In genomic region chr5:90514520-90514919, GRCh38 we compare ENCODE assay signal across 23 cellular contexts. TPM values are rescaled to one million over a fixed set of nuclear protein-coding genes. Genes with fewer than 3 reads are reported as not detected.
DNase-seq lines count a peak whose midpoint lies in the region; ATAC-seq, FAIRE-seq and TF ChIP-seq lines count a peak whose summit lies in the region.
"Had no signal": no experiment of that assay in that cellular context is flagged by ENCODE, and none has a peak within 500 bp of the region (broad histone marks: within the 10 kb centered on the region; RNA-seq: fewer than 3 reads in every experiment).

No MANE protein-coding gene starts in this region.

- intact Hi-C loops in HepG2 (cut with micrococcal nuclease; ENCODE audit: unreplicated experiment) = no loop called here

- H3K79me2 ChIP-seq in HepG2 (ENCODE audit: insufficient read depth, low read length) (no peaks in the 10 kb centered on the region), trophoblast cell (ENCODE audit: control insufficient read depth, insufficient read depth, low read length, poor library complexity) (no peaks in the 10 kb centered on the region)

- DNase-seq in activated naive CD4-positive, alpha-beta T cell treated with anti-CD3 and anti-CD28 coated beads, Interleukin-2, amount 50 U/mL, for 72 hours (ENCODE audit: low spot score in 2 of 2) = no peak
- no peak for DNase-seq in central memory CD8-positive, alpha-beta T cell (ENCODE audit: low spot score in 2 of 2)
- DNase-seq in HepG2 (ENCODE audit: low spot score) = no peak
- no peak for DNase-seq in trophoblast cell
- no peak for DNase-seq in COLO668 (lab: John Stamatoyannopoulos, UW; ENCODE audit: unreplicated experiment)
- DNase-seq in ecto neural progenitor cell (ENCODE audit: low spot score) = no peak
- DNase-seq: 8988T; ACHN; BE2C; C1 segment of cervical spinal cord; Calu3; CD4-positive, alpha-beta memory T cell; CD4-positive, CD25-positive, alpha-beta regulatory T cell; CD8-positive, alpha-beta memory T cell; DMS79 treated with DMSO at 0.1 percent for 48 hours; GF-D8 had no signal

- H3K36me3 ChIP-seq in HepG2 (replicated peaks in 1 of 2; ENCODE audit: control insufficient read depth in 1 of 2, insufficient read depth in 2 of 2, low read length in 2 of 2) = 0 out of 5 replicates have a peak, but pooled peaks cover 0 to 1% of the 10 kb centered on the region in 2 experiments
- peaks cover 2% of the 10 kb centered on the region in 2 experiments for H3K36me3 ChIP-seq in trophoblast cell (ENCODE audit: control insufficient read depth in 1 of 2, insufficient read depth in 2 of 2, low read length in 2 of 2)

- no peak overlapping the region for H3K23ac ChIP-seq in trophoblast cell (ENCODE audit: low read length)

- H3K9me3 ChIP-seq in HepG2 (ENCODE audit: low read length) = no peaks in the 10 kb centered on the region
- H3K9me3 ChIP-seq in trophoblast cell (ENCODE audit: insufficient read depth, low read depth, low read length) = no peaks in the 10 kb centered on the region
- H3K9me3 ChIP-seq: BE2C, BLaER1, Caco-2 had no signal

- H3K4me3 ChIP-seq in HepG2 (replicated peaks in 1 of 3; ENCODE audit: insufficient read depth in 1 of 3, low read depth in 2 of 3, low read length in 3 of 3) (no peak overlapping the region), trophoblast cell (ENCODE audit: low read depth, low read length) (no peak overlapping the region)
- H3K4me3 ChIP-seq: BLaER1 had no signal

- no peaks in the 10 kb centered on the region for H3K27me3 Mint-ChIP-seq in activated naive CD4-positive, alpha-beta T cell treated with anti-CD3 and anti-CD28 coated beads, Interleukin-2, amount 50 U/mL, for 24 hours
- H3K27me3 Mint-ChIP-seq in central memory CD8-positive, alpha-beta T cell = no peaks in the 10 kb centered on the region
- H3K27me3 Mint-ChIP-seq: CD4-positive, alpha-beta memory T cell; CD4-positive, CD25-positive, alpha-beta regulatory T cell; CD8-positive, alpha-beta memory T cell had no signal

- H4K8ac ChIP-seq in trophoblast cell (ENCODE audit: low read depth, low read length) = no peak overlapping the region

- H4K12ac ChIP-seq in trophoblast cell (ENCODE audit: low read depth, low read length) = peak overlapping the region; percentile 43

- H3K36me3 Mint-ChIP-seq in activated naive CD4-positive, alpha-beta T cell treated with anti-CD3 and anti-CD28 coated beads, Interleukin-2, amount 50 U/mL, for 24 hours = peaks cover 12% of the 10 kb centered on the region
- H3K36me3 Mint-ChIP-seq in activated naive CD4-positive, alpha-beta T cell treated with anti-CD3 and anti-CD28 coated beads, Interleukin-2, amount 50 U/mL, for 72 hours = peaks cover 13 to 15% of the 10 kb centered on the region in 2 donors
- peaks cover 14% of the 10 kb centered on the region for H3K36me3 Mint-ChIP-seq in central memory CD8-positive, alpha-beta T cell (ENCODE audit: insufficient read depth)

- H2BK120ac ChIP-seq in trophoblast cell (ENCODE audit: insufficient read depth, low read length, poor library complexity) = no peak overlapping the region

- H3K27ac Mint-ChIP-seq in activated naive CD4-positive, alpha-beta T cell treated with anti-CD3 and anti-CD28 coated beads, Interleukin-2, amount 50 U/mL, for 24 hours = peak overlapping the region; percentile 24
- no peak overlapping the region for H3K27ac Mint-ChIP-seq in activated naive CD4-positive, alpha-beta T cell treated with anti-CD3 and anti-CD28 coated beads, Interleukin-2, amount 50 U/mL, for 72 hours
- H3K27ac Mint-ChIP-seq in central memory CD8-positive, alpha-beta T cell (ENCODE audit: low read depth) = peak overlapping the region; percentile 72
- H3K27ac Mint-ChIP-seq: CD14-positive monocyte; CD4-positive, alpha-beta memory T cell; CD4-positive, CD25-positive, alpha-beta regulatory T cell had no signal

- H2BK5ac ChIP-seq in trophoblast cell (ENCODE audit: low read depth, low read length, poor library complexity) = no peak overlapping the region

- H2AK5ac ChIP-seq in trophoblast cell (ENCODE audit: low read length) = no peak overlapping the region

- H3K79me1 ChIP-seq in trophoblast cell (ENCODE audit: low read length) = no peaks in the 10 kb centered on the region

- H3K4me1 Mint-ChIP-seq in activated naive CD4-positive, alpha-beta T cell treated with anti-CD3 and anti-CD28 coated beads, Interleukin-2, amount 50 U/mL, for 24 hours = peaks cover 11% of the 10 kb centered on the region
- peaks cover 10% of the 10 kb centered on the region for H3K4me1 Mint-ChIP-seq in central memory CD8-positive, alpha-beta T cell
- H3K4me1 Mint-ChIP-seq: CD14-positive monocyte had no signal

- no peak overlapping the region for H3K9ac ChIP-seq in HepG2 (ENCODE audit: insufficient read depth, low read depth, low read length)
- H3K9ac ChIP-seq in trophoblast cell (ENCODE audit: low read length) = no peak overlapping the region
- H3K9ac ChIP-seq: BLaER1 had no signal

- no peaks in the 10 kb centered on the region for H4K20me1 ChIP-seq in HepG2 (ENCODE audit: insufficient read depth, low read length)
- H4K20me1 ChIP-seq: BLaER1 had no signal

- H3K18ac ChIP-seq in trophoblast cell (ENCODE audit: low read length) = no peak overlapping the region

- FAIRE-seq in HepG2 (lab: Jason Lieb, UNC) = no peak
- FAIRE-seq: D721Med, GM12891 had no signal

- H3K4ac ChIP-seq in trophoblast cell (ENCODE audit: low read depth, low read length) = no peak overlapping the region

- WGBS in HepG2 (ENCODE audit: low lambda C conversion rate) = 80% methylated on average over 3 of the region's 3 CpGs
- no CpG with 5 or more reads among the region's 3 CpGs for WGBS in trophoblast cell (ENCODE audit: extremely low coverage, insufficient coverage, insufficient read length)

- H3K4me1 ChIP-seq in HepG2 (ENCODE audit: insufficient read depth, low read length) = no peaks in the 10 kb centered on the region
- H3K4me1 ChIP-seq in trophoblast cell (ENCODE audit: control insufficient read depth in 1 of 2, insufficient read depth in 2 of 2, low read length in 2 of 2) = no peaks in the 10 kb centered on the region
- H3K4me1 ChIP-seq: BE2C had no signal

- no peak for TF ChIP-seq POLR2A in HepG2 (IDR thresholded peaks at IDR 0.05; ENCODE audit: insufficient read depth in 1 of 2, low read depth in 2 of 2, low read length in 2 of 2)

- H2BK12ac ChIP-seq in trophoblast cell (ENCODE audit: low read length) = no peak overlapping the region

- H3K27me3 ChIP-seq in HepG2 (ENCODE audit: control insufficient read depth in 1 of 2, insufficient read depth in 2 of 2, low read length in 2 of 2) = no peaks in the 10 kb centered on the region
- H3K27me3 ChIP-seq in trophoblast cell (ENCODE audit: insufficient read depth, low read length) = no peaks in the 10 kb centered on the region
- H3K27me3 ChIP-seq: BE2C, BLaER1 had no signal

- H3K9me3 Mint-ChIP-seq in activated naive CD4-positive, alpha-beta T cell treated with anti-CD3 and anti-CD28 coated beads, Interleukin-2, amount 50 U/mL, for 24 hours = no peaks in the 10 kb centered on the region
- no peaks in the 10 kb centered on the region for H3K9me3 Mint-ChIP-seq in activated naive CD4-positive, alpha-beta T cell treated with anti-CD3 and anti-CD28 coated beads, Interleukin-2, amount 50 U/mL, for 72 hours
- no peaks in the 10 kb centered on the region for H3K9me3 Mint-ChIP-seq in central memory CD8-positive, alpha-beta T cell
- H3K9me3 Mint-ChIP-seq: CD14-positive monocyte; CD4-positive, alpha-beta memory T cell; CD8-positive, alpha-beta memory T cell had no signal

- H2AFZ ChIP-seq in HepG2 (ENCODE audit: low read length) (no peak overlapping the region), trophoblast cell (ENCODE audit: insufficient read depth, low read length, poor library complexity) (no peak overlapping the region)

- in situ Hi-C loops in HepG2 (cut with HindIII; ENCODE audit: extremely low pct_ligation_motif_present, low pct_unique_long_range_greater_than_20kb) = no loop called here

- no peak for TF ChIP-seq EP300 in HepG2 (IDR thresholded peaks at IDR 0.05; ENCODE audit: low read depth in 2 of 2, low read length in 2 of 2)
- no peak for TF ChIP-seq EP300 in HepG2 (CRISPR knock-in tag; IDR thresholded peaks at IDR 0.05; ENCODE audit: borderline replicate concordance)

- no peak overlapping the region for H3K27ac ChIP-seq in HepG2 (ENCODE audit: extremely low read length, insufficient read depth, low read length)
- no peak overlapping the region for H3K27ac ChIP-seq in trophoblast cell (ENCODE audit: low read depth, low read length)
- H3K27ac ChIP-seq: BLaER1 had no signal

- H4K91ac ChIP-seq in trophoblast cell (ENCODE audit: low read depth, low read length) = no peak overlapping the region

- no peak for TF ChIP-seq CTCF in HepG2 (CRISPR knock-in tag; IDR thresholded peaks at IDR 0.05)

- H3K4me2 ChIP-seq in HepG2 (ENCODE audit: low read depth, low read length) (no peak overlapping the region), trophoblast cell (ENCODE audit: low read length) (no peak overlapping the region)
- H3K4me2 ChIP-seq: BLaER1 had no signal

- TF ChIP-seq RAD21 in HepG2 (CRISPR knock-in tag; IDR thresholded peaks at IDR 0.05) = no peak

- no peak overlapping the region for H3K14ac ChIP-seq in trophoblast cell (ENCODE audit: low read length)

- no peak for ATAC-seq in activated naive CD4-positive, alpha-beta T cell treated with anti-CD3 and anti-CD28 coated beads, Interleukin-2, amount 50 U/mL, for 72 hours
- ATAC-seq in central memory CD8-positive, alpha-beta T cell (replicated peaks; ENCODE audit: extremely low read depth, poor library complexity, severe bottlenecking) = no peak
- ATAC-seq in HepG2 (no peak), HG03045 (IDR thresholded peaks at IDR 0.05; ENCODE audit: unreplicated experiment) (no peak)

- no peak overlapping the region for H3K4me3 Mint-ChIP-seq in activated naive CD4-positive, alpha-beta T cell treated with anti-CD3 and anti-CD28 coated beads, Interleukin-2, amount 50 U/mL, for 24 hours
- H3K4me3 Mint-ChIP-seq in central memory CD8-positive, alpha-beta T cell = no peak overlapping the region
- H3K4me3 Mint-ChIP-seq: CD14-positive monocyte; CD4-positive, alpha-beta memory T cell; CD4-positive, CD25-positive, alpha-beta regulatory T cell; CD8-positive, alpha-beta memory T cell had no signal

- CTCF ChIA-PET in HepG2 (lab: Yijun Ruan, JAX; ENCODE audit: low intra/inter-chr PET ratio, low total read pairs) = no interaction called here

- no TSS peak for BruUV-seq in HepG2 (replicated peaks; lab: Mats Ljungman, UMichigan)

- POLR2A ChIA-PET in HepG2 (lab: Yijun Ruan, JAX) = no interaction called here

RNA-seq across cellular contexts. Expression of gene LYSMD3, which starts 14.9 kb away (rescaled TPM):
- total RNA-seq in activated naive CD4-positive, alpha-beta T cell treated with anti-CD3 and anti-CD28 coated beads, Interleukin-2, amount 50 U/mL, for 72 hours = 10 to 100 TPM; 13.8 to 18.1 TPM
- 13.8 and 22.2 TPM in 2 replicates for total RNA-seq in HepG2 (2016; rRNA removed; fragmentation: Illumina TruSeq; extraction: Trizol)
- 1.2 and 1.6 TPM in 2 replicates for total RNA-seq in HepG2 (2016; cell fraction: cytosol; rRNA removed; fragmentation: Illumina TruSeq; extraction: Trizol; ENCODE audit: low read depth)
- total RNA-seq in HepG2 (2016; cell fraction: insoluble cytoplasmic fraction; rRNA removed; fragmentation: Illumina TruSeq; extraction: Trizol) = 14.2 and 20.5 TPM in 2 replicates
- total RNA-seq in HepG2 (2016; cell fraction: membrane; rRNA removed; fragmentation: Illumina TruSeq; extraction: Trizol) = 6.5 and 8.4 TPM in 2 replicates
- 12.9 and 13.6 TPM in 2 replicates for total RNA-seq in HepG2 (2016; cell fraction: nucleus; rRNA removed; fragmentation: Illumina TruSeq; extraction: Trizol)
- 6.3 and 9.1 TPM in 2 replicates for polyA plus RNA-seq in HepG2 (2011; rRNA removed)
- polyA plus RNA-seq in HepG2 (2011; cell fraction: cytosol; rRNA removed) = 3.3 and 5.8 TPM in 2 replicates
- 2.4 and 3.9 TPM in 2 replicates for polyA plus RNA-seq in HepG2 (2011; cell fraction: nucleus; rRNA removed)
- 10.3 and 10.4 TPM in 2 replicates for polyA plus RNA-seq in HepG2 (2012)
- polyA plus RNA-seq in HepG2 (2016; cell fraction: cytosol; fragmentation: Illumina TruSeq; extraction: Trizol; ENCODE audit: low read depth) = 0.70 and 0.91 TPM in 2 replicates
- 17.8 and 21.3 TPM in 2 replicates for polyA plus RNA-seq in HepG2 (2016; cell fraction: insoluble cytoplasmic fraction; fragmentation: Illumina TruSeq; extraction: Trizol; ENCODE audit: low read depth)
- polyA plus RNA-seq in HepG2 (2016; cell fraction: membrane; fragmentation: Illumina TruSeq; extraction: Trizol; ENCODE audit: low read depth) = 3.1 and 4.0 TPM in 2 replicates
- polyA plus RNA-seq in HepG2 (2016; cell fraction: nucleus; fragmentation: Illumina TruSeq; extraction: Trizol; ENCODE audit: insufficient read depth, low read depth) = 14.8 and 16.7 TPM in 2 replicates
- 3.2 and 6.4 TPM in 2 replicates for polyA minus RNA-seq in HepG2 (2011; rRNA and poly(A)+ RNA removed; ENCODE audit: low replicate concordance)
- 11.1 and 12.9 TPM in 2 replicates for polyA minus RNA-seq in HepG2 (2011; cell fraction: cytosol; rRNA and poly(A)+ RNA removed)
- 15.7 and 16.6 TPM in 2 replicates for polyA minus RNA-seq in HepG2 (2011; cell fraction: nucleus; rRNA and poly(A)+ RNA removed)
- polyA plus RNA-seq in trophoblast cell (2013) = 16.5 and 17.6 TPM in 2 replicates

RNA-seq across cellular contexts. Expression of gene POLR3G, which starts 39.9 kb away (rescaled TPM):
- 10 to 100 TPM in 1 of 2 donors, 1 to 10 TPM in 1; 6.2 to 11.7 TPM for total RNA-seq in activated naive CD4-positive, alpha-beta T cell treated with anti-CD3 and anti-CD28 coated beads, Interleukin-2, amount 50 U/mL, for 72 hours
- total RNA-seq in HepG2 (2016; rRNA removed; fragmentation: Illumina TruSeq; extraction: Trizol) = 7.3 and 11.2 TPM in 2 replicates
- 5.8 and 8.9 TPM in 2 replicates for total RNA-seq in HepG2 (2016; cell fraction: cytosol; rRNA removed; fragmentation: Illumina TruSeq; extraction: Trizol; ENCODE audit: low read depth)
- 7.7 and 11.7 TPM in 2 replicates for total RNA-seq in HepG2 (2016; cell fraction: insoluble cytoplasmic fraction; rRNA removed; fragmentation: Illumina TruSeq; extraction: Trizol)
- total RNA-seq in HepG2 (2016; cell fraction: membrane; rRNA removed; fragmentation: Illumina TruSeq; extraction: Trizol) = 2.9 and 4.4 TPM in 2 replicates
- 6.5 and 7.3 TPM in 2 replicates for total RNA-seq in HepG2 (2016; cell fraction: nucleus; rRNA removed; fragmentation: Illumina TruSeq; extraction: Trizol)
- polyA plus RNA-seq in HepG2 (2011; rRNA removed) = 1.1 and 1.2 TPM in 2 replicates
- 2.2 and 2.5 TPM in 2 replicates for polyA plus RNA-seq in HepG2 (2011; cell fraction: cytosol; rRNA removed)
- 0.93 and 1.4 TPM in 2 replicates for polyA plus RNA-seq in HepG2 (2011; cell fraction: nucleus; rRNA removed)
- 1.6 and 2.6 TPM in 2 replicates for polyA plus RNA-seq in HepG2 (2012)
- polyA plus RNA-seq in HepG2 (2016; cell fraction: cytosol; fragmentation: Illumina TruSeq; extraction: Trizol; ENCODE audit: low read depth) = 1.1 and 1.2 TPM in 2 replicates
- polyA plus RNA-seq in HepG2 (2016; cell fraction: insoluble cytoplasmic fraction; fragmentation: Illumina TruSeq; extraction: Trizol; ENCODE audit: low read depth) = 9.9 and 10.9 TPM in 2 replicates
- 1.7 and 2.6 TPM in 2 replicates for polyA plus RNA-seq in HepG2 (2016; cell fraction: membrane; fragmentation: Illumina TruSeq; extraction: Trizol; ENCODE audit: low read depth)
- 9.5 and 10.9 TPM in 2 replicates for polyA plus RNA-seq in HepG2 (2016; cell fraction: nucleus; fragmentation: Illumina TruSeq; extraction: Trizol; ENCODE audit: insufficient read depth, low read depth)
- 1.1 and 1.9 TPM in 2 replicates for polyA minus RNA-seq in HepG2 (2011; rRNA and poly(A)+ RNA removed; ENCODE audit: low replicate concordance)
- polyA minus RNA-seq in HepG2 (2011; cell fraction: cytosol; rRNA and poly(A)+ RNA removed) = 0.59 and 0.97 TPM in 2 replicates
- 1.2 and 1.5 TPM in 2 replicates for polyA minus RNA-seq in HepG2 (2011; cell fraction: nucleus; rRNA and poly(A)+ RNA removed)
- polyA plus RNA-seq in trophoblast cell (2013) = 2.9 and 3.1 TPM in 2 replicates

RNA-seq across cellular contexts. Expression of gene MBLAC2, which starts 39.9 kb away (rescaled TPM):
- total RNA-seq in activated naive CD4-positive, alpha-beta T cell treated with anti-CD3 and anti-CD28 coated beads, Interleukin-2, amount 50 U/mL, for 72 hours = 1 to 10 TPM in 1 of 2 donors, under 1 TPM in 1; 0.98 to 4.1 TPM
- total RNA-seq in HepG2 (2016; rRNA removed; fragmentation: Illumina TruSeq; extraction: Trizol) = 4.1 and 5.7 TPM in 2 replicates
- total RNA-seq in HepG2 (2016; cell fraction: cytosol; rRNA removed; fragmentation: Illumina TruSeq; extraction: Trizol; ENCODE audit: low read depth) = 0.61 and 0.62 TPM in 2 replicates
- total RNA-seq in HepG2 (2016; cell fraction: insoluble cytoplasmic fraction; rRNA removed; fragmentation: Illumina TruSeq; extraction: Trizol) = 4.1 and 6.2 TPM in 2 replicates
- 2.3 and 2.9 TPM in 2 replicates for total RNA-seq in HepG2 (2016; cell fraction: membrane; rRNA removed; fragmentation: Illumina TruSeq; extraction: Trizol)
- 6.9 and 7.1 TPM in 2 replicates for total RNA-seq in HepG2 (2016; cell fraction: nucleus; rRNA removed; fragmentation: Illumina TruSeq; extraction: Trizol)
- 2.9 and 3.5 TPM in 2 replicates for polyA plus RNA-seq in HepG2 (2011; rRNA removed)
- 2.2 TPM in 2 replicates for polyA plus RNA-seq in HepG2 (2011; cell fraction: cytosol; rRNA removed)
- polyA plus RNA-seq in HepG2 (2011; cell fraction: nucleus; rRNA removed) = 4.5 and 5.5 TPM in 2 replicates
- polyA plus RNA-seq in HepG2 (2012) = 4.1 and 4.9 TPM in 2 replicates
- 0.18 and 0.37 TPM in 2 replicates for polyA plus RNA-seq in HepG2 (2016; cell fraction: cytosol; fragmentation: Illumina TruSeq; extraction: Trizol; ENCODE audit: low read depth)
- 8.7 and 9.4 TPM in 2 replicates for polyA plus RNA-seq in HepG2 (2016; cell fraction: insoluble cytoplasmic fraction; fragmentation: Illumina TruSeq; extraction: Trizol; ENCODE audit: low read depth)
- polyA plus RNA-seq in HepG2 (2016; cell fraction: membrane; fragmentation: Illumina TruSeq; extraction: Trizol; ENCODE audit: low read depth) = 1.6 TPM in 2 replicates
- 9.2 and 10.1 TPM in 2 replicates for polyA plus RNA-seq in HepG2 (2016; cell fraction: nucleus; fragmentation: Illumina TruSeq; extraction: Trizol; ENCODE audit: insufficient read depth, low read depth)
- polyA minus RNA-seq in HepG2 (2011; rRNA and poly(A)+ RNA removed; ENCODE audit: low replicate concordance) = 9.0 and 11.4 TPM in 2 replicates
- 4.6 and 5.1 TPM in 2 replicates for polyA minus RNA-seq in HepG2 (2011; cell fraction: cytosol; rRNA and poly(A)+ RNA removed)
- polyA minus RNA-seq in HepG2 (2011; cell fraction: nucleus; rRNA and poly(A)+ RNA removed) = 22.5 and 23.6 TPM in 2 replicates
- 1.9 and 2.0 TPM in 2 replicates for polyA plus RNA-seq in trophoblast cell (2013)

RNA-seq across cellular contexts. Expression of gene ADGRV1, which starts 44.1 kb away (rescaled TPM):
- under 1 TPM in 1 of 2 donors, not detected in 1; 0.16 TPM for total RNA-seq in activated naive CD4-positive, alpha-beta T cell treated with anti-CD3 and anti-CD28 coated beads, Interleukin-2, amount 50 U/mL, for 72 hours
- total RNA-seq in HepG2 (2016; rRNA removed; fragmentation: Illumina TruSeq; extraction: Trizol) = 0.84 and 1.7 TPM in 2 replicates
- 0.35 and 0.40 TPM in 2 replicates for total RNA-seq in HepG2 (2016; cell fraction: cytosol; rRNA removed; fragmentation: Illumina TruSeq; extraction: Trizol; ENCODE audit: low read depth)
- 1.4 and 1.5 TPM in 2 replicates for total RNA-seq in HepG2 (2016; cell fraction: insoluble cytoplasmic fraction; rRNA removed; fragmentation: Illumina TruSeq; extraction: Trizol)
- 0.37 and 0.83 TPM in 2 replicates for total RNA-seq in HepG2 (2016; cell fraction: membrane; rRNA removed; fragmentation: Illumina TruSeq; extraction: Trizol)
- total RNA-seq in HepG2 (2016; cell fraction: nucleus; rRNA removed; fragmentation: Illumina TruSeq; extraction: Trizol) = 1.3 and 2.5 TPM in 2 replicates
- 3.9 and 5.9 TPM in 2 replicates for polyA plus RNA-seq in HepG2 (2011; rRNA removed)
- 2.1 and 6.3 TPM in 2 replicates for polyA plus RNA-seq in HepG2 (2011; cell fraction: cytosol; rRNA removed)
- polyA plus RNA-seq in HepG2 (2011; cell fraction: nucleus; rRNA removed) = 0.53 and 2.0 TPM in 2 replicates
- 5.9 and 7.6 TPM in 2 replicates for polyA plus RNA-seq in HepG2 (2012)
- 0.26 and 0.35 TPM in 2 replicates for polyA plus RNA-seq in HepG2 (2016; cell fraction: cytosol; fragmentation: Illumina TruSeq; extraction: Trizol; ENCODE audit: low read depth)
- polyA plus RNA-seq in HepG2 (2016; cell fraction: insoluble cytoplasmic fraction; fragmentation: Illumina TruSeq; extraction: Trizol; ENCODE audit: low read depth) = 1.1 and 1.4 TPM in 2 replicates
- polyA plus RNA-seq in HepG2 (2016; cell fraction: membrane; fragmentation: Illumina TruSeq; extraction: Trizol; ENCODE audit: low read depth) = 0.38 and 0.39 TPM in 2 replicates
- polyA plus RNA-seq in HepG2 (2016; cell fraction: nucleus; fragmentation: Illumina TruSeq; extraction: Trizol; ENCODE audit: insufficient read depth, low read depth) = 0.36 and 1.2 TPM in 2 replicates
- 1.9 and 2.7 TPM in 2 replicates for polyA minus RNA-seq in HepG2 (2011; rRNA and poly(A)+ RNA removed; ENCODE audit: low replicate concordance)
- 0.97 and 2.5 TPM in 2 replicates for polyA minus RNA-seq in HepG2 (2011; cell fraction: cytosol; rRNA and poly(A)+ RNA removed)
- polyA minus RNA-seq in HepG2 (2011; cell fraction: nucleus; rRNA and poly(A)+ RNA removed) = 1.2 and 2.7 TPM in 2 replicates
- 4.5 and 4.7 TPM in 2 replicates for polyA plus RNA-seq in trophoblast cell (2013)
- polyA plus RNA-seq: CD4-positive, alpha-beta memory T cell; CD8-positive, alpha-beta memory T cell had no signal

Comparison
In these comparisons a context has a peak if more than half of its experiments do, and no peak if none do; other contexts are left out.
1. H3K27ac Mint-ChIP-seq: peak in activated naive CD4-positive, alpha-beta T cell treated with anti-CD3 and anti-CD28 coated beads, Interleukin-2, amount 50 U/mL, for 24 hours (single experiment) and central memory CD8-positive, alpha-beta T cell (single experiment); none in activated naive CD4-positive, alpha-beta T cell treated with anti-CD3 and anti-CD28 coated beads, Interleukin-2, amount 50 U/mL, for 72 hours (0 of 2).